In the genomic region with DNA sequence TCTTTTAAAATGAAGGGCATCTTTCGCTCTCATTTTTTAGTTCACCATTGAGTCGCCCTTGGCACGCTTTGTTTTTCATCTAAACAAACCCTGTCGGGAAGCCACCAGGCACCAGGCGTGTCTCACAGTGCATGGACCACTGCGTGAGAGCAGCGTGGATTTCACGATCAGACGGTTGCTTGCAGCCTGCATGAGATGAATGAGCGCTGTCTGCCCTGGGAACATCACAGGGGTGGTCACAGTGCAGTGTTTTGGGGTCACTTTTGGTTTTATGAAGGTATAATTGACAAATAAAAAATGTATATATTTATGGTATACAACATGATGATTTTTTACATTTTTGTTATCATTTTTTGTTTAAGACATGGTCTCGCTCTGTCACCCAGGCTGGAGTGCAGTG, we compare ENCODE assay signal across 31 cellular contexts.
A peak's percentile ranks its signal among the peaks of the same experiment; 100 is the strongest.
DNase-seq lines count a peak whose midpoint lies in the region; TF ChIP-seq lines count a peak whose summit lies in the region.
"Had no signal": no experiment of that assay in that cellular context is flagged by ENCODE, and none has a peak within 500 bp of the region (broad histone marks: within the 10 kb centered on the region; RNA-seq: fewer than 3 reads in every experiment).

No MANE protein-coding gene starts in this region.

- intact Hi-C loops in spleen (cut with DNase I; ENCODE audit: low total_unique reads): no loop called here
- intact Hi-C loops in cardiac septum (cut with DNase I): no loop called here

- no peak overlapping the region for H3K14ac ChIP-seq in neuronal stem cell (ENCODE audit: low read length)

- TF ChIP-seq CTCF in spleen (IDR thresholded peaks at IDR 0.05 in 8 of 11, conservative IDR thresholded peaks at IDR 0.05 in 3 of 11) (no peak), SK-N-SH (IDR thresholded peaks at IDR 0.05) (no peak)

- no peaks in the 10 kb centered on the region for H4K20me1 ChIP-seq in SK-N-SH (ENCODE audit: insufficient read depth)
- H4K20me1 ChIP-seq: BLaER1 had no signal

- H3K27ac ChIP-seq in neuronal stem cell (replicated peaks; ENCODE audit: low read length) (no peak overlapping the region), spleen (no peak overlapping the region), SK-N-SH (ENCODE audit: low read depth in 2 of 2, low read length in 1 of 2) (no peak overlapping the region)
- H3K27ac ChIP-seq: 22Rv1; A549; BLaER1; BLaER1 treated with 17β-estradiol and CSF1 and Interleukin-3, amounts not matched to agents 10 nM and 100 nM; C4-2B had no signal

- no peak for DNase-seq in neuronal stem cell (ENCODE audit: low spot score)
- peak; percentile 22 for DNase-seq in spleen
- DNase-seq in NOMO-1 (lab: John Stamatoyannopoulos, UW; ENCODE audit: unreplicated experiment in 2 of 2): no peak
- no peak for DNase-seq in cardiac septum (ENCODE audit: low spot score)
- no peak for DNase-seq in SK-N-SH
- DNase-seq: 8988T; ACHN; AML-193; BE2C; C1 segment of cervical spinal cord; Caco-2; Calu3; CD4-positive, alpha-beta memory T cell; CD4-positive, alpha-beta T cell; CD4-positive, CD25-positive, alpha-beta regulatory T cell; CD8-positive, alpha-beta memory T cell; CD8-positive, alpha-beta T cell; COR-L47; DMS 273 treated with DMSO at 0.1 percent for 48 hours; DMS153; DMS53; DMS79; DMS79 treated with DMSO at 0.1 percent for 48 hours; DND-41; EL had no signal

- H3K18ac ChIP-seq in neuronal stem cell (ENCODE audit: low read length): no peak overlapping the region

- H3K9ac ChIP-seq in neuronal stem cell (ENCODE audit: low read depth, low read length, poor library complexity) (no peak overlapping the region), SK-N-SH (no peak overlapping the region)
- H3K9ac ChIP-seq: BLaER1; BLaER1 treated with 17β-estradiol and CSF1 and Interleukin-3, amounts not matched to agents 10 nM and 100 nM had no signal

- no peaks in the 10 kb centered on the region for H3F3A ChIP-seq in SK-N-SH (replicated peaks; ENCODE audit: insufficient read depth)

- no peak overlapping the region for H2AK5ac ChIP-seq in neuronal stem cell (ENCODE audit: low read depth, low read length)

- CTCF ChIA-PET in SK-N-SH (lab: Yijun Ruan, JAX): no interaction called here

- H3K27me3 ChIP-seq in neuronal stem cell (ENCODE audit: control insufficient read depth in 3 of 3, insufficient read depth in 3 of 3, low read depth in 1 of 3, low read length in 3 of 3) (peaks cover 0 to 5% (median 0%) of the 10 kb centered on the region in 3 experiments), spleen (replicated peaks in 1 of 7) (no peaks in the 10 kb centered on the region), SK-N-SH (ENCODE audit: insufficient read depth) (no peaks in the 10 kb centered on the region)
- H3K27me3 ChIP-seq: BE2C; BLaER1; BLaER1 treated with 17β-estradiol and CSF1 and Interleukin-3, amounts not matched to agents 10 nM and 100 nM had no signal

- H3K36me3 ChIP-seq in neuronal stem cell (replicated peaks in 1 of 2; ENCODE audit: control insufficient read depth in 2 of 2, insufficient read depth in 2 of 2, low read length in 2 of 2) (peaks cover 0 to 2% of the 10 kb centered on the region in 2 donors), spleen (no peaks in the 10 kb centered on the region), SK-N-SH (replicated peaks in 1 of 2; ENCODE audit: control insufficient read depth in 1 of 2, insufficient read depth in 2 of 2, low read length in 1 of 2) (no peaks in the 10 kb centered on the region)
- H3K36me3 ChIP-seq: BE2C; BLaER1; BLaER1 treated with 17β-estradiol and CSF1 and Interleukin-3, amounts not matched to agents 10 nM and 100 nM had no signal

- no peak overlapping the region for H3K4me3 ChIP-seq in neuronal stem cell (ENCODE audit: low read length in 2 of 2)
- no peak overlapping the region for H3K4me3 ChIP-seq in spleen
- no peak overlapping the region for H3K4me3 ChIP-seq in SK-N-SH (ENCODE audit: low read depth in 2 of 2, low read length in 1 of 2)
- H3K4me3 ChIP-seq: A549; BLaER1; BLaER1 treated with 17β-estradiol and CSF1 and Interleukin-3, amounts not matched to agents 10 nM and 100 nM had no signal

- no peak for TF ChIP-seq EP300 in SK-N-SH (IDR thresholded peaks at IDR 0.05; ENCODE audit: borderline replicate concordance in 1 of 2, low read depth in 1 of 2, low read length in 1 of 2)

- H2AFZ ChIP-seq in neuronal stem cell (ENCODE audit: low read length) (no peak overlapping the region), SK-N-SH (ENCODE audit: low read depth) (no peak overlapping the region)

- no peak for TF ChIP-seq POLR2A in spleen (IDR thresholded peaks at IDR 0.05)

- peaks cover 7 to 11% of the 10 kb centered on the region in 2 donors for H3K4me1 ChIP-seq in neuronal stem cell (ENCODE audit: control insufficient read depth in 2 of 2, insufficient read depth in 1 of 2, low read depth in 1 of 2, low read length in 2 of 2)
- H3K4me1 ChIP-seq in spleen: peaks cover 0 to 7% (median 3%) of the 10 kb centered on the region in 6 donors
- H3K4me1 ChIP-seq in SK-N-SH (ENCODE audit: control insufficient read depth in 1 of 2, insufficient read depth in 2 of 2, low read depth in 1 of 2, low read length in 1 of 2): no peaks in the 10 kb centered on the region
- H3K4me1 ChIP-seq: BE2C, BLaER1, Caco-2 had no signal

- H4K8ac ChIP-seq in neuronal stem cell (ENCODE audit: low read depth, low read length): no peak overlapping the region

- no peak overlapping the region for H2BK12ac ChIP-seq in neuronal stem cell (ENCODE audit: low read length)

- POLR2A ChIA-PET in SK-N-SH (lab: Yijun Ruan, JAX): no interaction called here

- no peak overlapping the region for H3K4ac ChIP-seq in neuronal stem cell (ENCODE audit: low read length)

- peak overlapping the region; percentile 34 for H3K23ac ChIP-seq in neuronal stem cell (ENCODE audit: low read depth, low read length, poor library complexity)

- no peaks in the 10 kb centered on the region for H3K9me2 ChIP-seq in SK-N-SH

- no peaks in the 10 kb centered on the region for H3K79me2 ChIP-seq in SK-N-SH (ENCODE audit: insufficient read depth)

- no CpG with 5 or more reads among the region's 11 CpGs for WGBS in neuronal stem cell (ENCODE audit: extremely low coverage in 2 of 2, insufficient read length in 2 of 2, insufficient replicate concordance in 1 of 2), 2 donors
- 84 to 95% (median 92%) methylated on average over 11 of the region's 11 CpGs for WGBS in spleen, 5 donors
- 57% methylated on average over 11 of the region's 11 CpGs for WGBS in SK-N-SH (ENCODE audit: low lambda C conversion rate)

- H4K91ac ChIP-seq in neuronal stem cell (ENCODE audit: low read depth, low read length, poor library complexity): no peak overlapping the region

- H2BK120ac ChIP-seq in neuronal stem cell (ENCODE audit: low read depth, low read length): no peak overlapping the region

- H3K79me1 ChIP-seq in neuronal stem cell (ENCODE audit: low read depth, low read length): peaks cover 4% of the 10 kb centered on the region

- no peak overlapping the region for H2BK15ac ChIP-seq in neuronal stem cell (ENCODE audit: low read length)

- TF ChIP-seq RAD21 in SK-N-SH (IDR thresholded peaks at IDR 0.05; ENCODE audit: low read length): no peak

- no peak overlapping the region for H2BK5ac ChIP-seq in neuronal stem cell (ENCODE audit: low read length)

- H3K4me2 ChIP-seq in neuronal stem cell (ENCODE audit: insufficient read depth, low read length, poor library complexity, severe bottlenecking) (no peak overlapping the region), SK-N-SH (no peak overlapping the region)
- H3K4me2 ChIP-seq: A549; BLaER1; BLaER1 treated with 17β-estradiol and CSF1 and Interleukin-3, amounts not matched to agents 10 nM and 100 nM had no signal

- H3K9me3 ChIP-seq in neuronal stem cell (replicated peaks in 1 of 2; ENCODE audit: control insufficient read depth in 2 of 2, insufficient read depth in 1 of 2, low read depth in 1 of 2, low read length in 2 of 2): peaks cover 0 to 5% of the 10 kb centered on the region in 2 donors
- H3K9me3 ChIP-seq in spleen: peaks cover 0 to 18% (median 0%) of the 10 kb centered on the region in 8 donors
- H3K9me3 ChIP-seq in SK-N-SH: no peaks in the 10 kb centered on the region
- H3K9me3 ChIP-seq: A549; BE2C; BLaER1; BLaER1 treated with 17β-estradiol and CSF1 and Interleukin-3, amounts not matched to agents 10 nM and 100 nM; Caco-2 had no signal

TF ChIP-seq in PFSK-1, 5 proteins besides CTCF, POLR2A, EP300 and RAD21 (continues in another document):
- no peak for TF ChIP-seq SIN3A (IDR thresholded peaks at IDR 0.05; ENCODE audit: borderline replicate concordance, insufficient read depth, low read length)

TF ChIP-seq in SK-N-SH, 30 proteins besides CTCF, POLR2A, EP300 and RAD21 (continues in another document):
- TF ChIP-seq, protein P1, sequence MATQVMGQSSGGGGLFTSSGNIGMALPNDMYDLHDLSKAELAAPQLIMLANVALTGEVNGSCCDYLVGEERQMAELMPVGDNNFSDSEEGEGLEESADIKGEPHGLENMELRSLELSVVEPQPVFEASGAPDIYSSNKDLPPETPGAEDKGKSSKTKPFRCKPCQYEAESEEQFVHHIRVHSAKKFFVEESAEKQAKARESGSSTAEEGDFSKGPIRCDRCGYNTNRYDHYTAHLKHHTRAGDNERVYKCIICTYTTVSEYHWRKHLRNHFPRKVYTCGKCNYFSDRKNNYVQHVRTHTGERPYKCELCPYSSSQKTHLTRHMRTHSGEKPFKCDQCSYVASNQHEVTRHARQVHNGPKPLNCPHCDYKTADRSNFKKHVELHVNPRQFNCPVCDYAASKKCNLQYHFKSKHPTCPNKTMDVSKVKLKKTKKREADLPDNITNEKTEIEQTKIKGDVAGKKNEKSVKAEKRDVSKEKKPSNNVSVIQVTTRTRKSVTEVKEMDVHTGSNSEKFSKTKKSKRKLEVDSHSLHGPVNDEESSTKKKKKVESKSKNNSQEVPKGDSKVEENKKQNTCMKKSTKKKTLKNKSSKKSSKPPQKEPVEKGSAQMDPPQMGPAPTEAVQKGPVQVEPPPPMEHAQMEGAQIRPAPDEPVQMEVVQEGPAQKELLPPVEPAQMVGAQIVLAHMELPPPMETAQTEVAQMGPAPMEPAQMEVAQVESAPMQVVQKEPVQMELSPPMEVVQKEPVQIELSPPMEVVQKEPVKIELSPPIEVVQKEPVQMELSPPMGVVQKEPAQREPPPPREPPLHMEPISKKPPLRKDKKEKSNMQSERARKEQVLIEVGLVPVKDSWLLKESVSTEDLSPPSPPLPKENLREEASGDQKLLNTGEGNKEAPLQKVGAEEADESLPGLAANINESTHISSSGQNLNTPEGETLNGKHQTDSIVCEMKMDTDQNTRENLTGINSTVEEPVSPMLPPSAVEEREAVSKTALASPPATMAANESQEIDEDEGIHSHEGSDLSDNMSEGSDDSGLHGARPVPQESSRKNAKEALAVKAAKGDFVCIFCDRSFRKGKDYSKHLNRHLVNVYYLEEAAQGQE (IDR thresholded peaks at IDR 0.05; ENCODE audit: low read depth, low read length): no peak
- no peak for TF ChIP-seq RFX5 (IDR thresholded peaks at IDR 0.05; ENCODE audit: low read length)
- TF ChIP-seq SIN3A (IDR thresholded peaks at IDR 0.05; ENCODE audit: borderline replicate concordance, low read depth, low read length): no peak
- TF ChIP-seq NRF1 (IDR thresholded peaks at IDR 0.05; ENCODE audit: low read depth, low read length): no peak
- TF ChIP-seq GATA2 (CRISPR knock-in tag; IDR thresholded peaks at IDR 0.05): no peak
- TF ChIP-seq TEAD4 (IDR thresholded peaks at IDR 0.05; ENCODE audit: borderline replicate concordance, insufficient read depth): no peak
- TF ChIP-seq RCOR1 (IDR thresholded peaks at IDR 0.05; ENCODE audit: low read length): no peak
